ENCODE assay signal across 1 cellular context in genomic region chr1:160083968-160084770, GRCh38.
TF ChIP-seq lines count a peak whose summit lies in the region.

No MANE protein-coding gene starts in this region.

TF ChIP-seq in GM12891, 5 proteins besides CTCF, POLR2A, EP300 and RAD21:
- TF ChIP-seq SPI1 (IDR thresholded peaks at IDR 0.05; ENCODE audit: low read depth, low read length) (no peak), POU2F2 (IDR thresholded peaks at IDR 0.05; ENCODE audit: low read depth, low read length) (no peak), TAF1 (IDR thresholded peaks at IDR 0.05; ENCODE audit: low read depth, low read length) (no peak), PAX5 (IDR thresholded peaks at IDR 0.05; ENCODE audit: insufficient read depth, low read length, severe bottlenecking) (no peak), POLR2AphosphoS5 (IDR thresholded peaks at IDR 0.05; ENCODE audit: low read depth, low read length) (no peak)
TF ChIP-seq in GM12891: peak in this region for 0.
